ENCODE assay signal across 7 cellular contexts in genomic region chr19:36421749-36422481, GRCh38. TPM values are rescaled to one million over a fixed set of nuclear protein-coding genes. Genes with fewer than 3 reads are reported as not detected.
DNase-seq lines count a peak whose midpoint lies in the region; ATAC-seq and TF ChIP-seq lines count a peak whose summit lies in the region.

No MANE protein-coding gene starts in this region.

- H3K27me3 ChIP-seq in GM23338 (ENCODE audit: insufficient read depth) (peaks cover 48% of the 10 kb centered on the region), adrenal gland (no peaks in the 10 kb centered on the region), iPS-20b (ENCODE audit: insufficient read depth, low read length) (peaks cover 39% of the 10 kb centered on the region; the same call in 1 of the 2 replicates), smooth muscle cell (ENCODE audit: low read depth) (no peaks in the 10 kb centered on the region)

- peaks cover 3% of the 10 kb centered on the region; the same call in 1 of the 3 replicates for H3K36me3 Mint-ChIP-seq in GM23338 (ENCODE audit: low read depth)

- intact Hi-C loops in adrenal gland (cut with DNase I): no loop called here

- peak overlapping the region; percentile 86 for H3K4me2 ChIP-seq in GM23338
- peak overlapping the region; percentile 81 for H3K4me2 ChIP-seq in smooth muscle cell

- no peaks in the 10 kb centered on the region for H3K9me3 Mint-ChIP-seq in GM23338

- H3K79me2 ChIP-seq in GM23338 (replicated peaks; ENCODE audit: insufficient read depth): peaks cover 12% of the 10 kb centered on the region
- H3K79me2 ChIP-seq in smooth muscle cell (ENCODE audit: low read depth): peaks cover 10% of the 10 kb centered on the region

- no peaks in the 10 kb centered on the region; the same call in 1 of the 2 replicates for H4K20me1 ChIP-seq in GM23338 (replicated peaks; ENCODE audit: insufficient read depth)
- no peaks in the 10 kb centered on the region for H4K20me1 ChIP-seq in smooth muscle cell (ENCODE audit: low read depth)

- no peaks in the 10 kb centered on the region for H3K9me3 ChIP-seq in adrenal gland (replicated peaks in 1 of 3)
- H3K9me3 ChIP-seq in iPS-20b (ENCODE audit: insufficient read depth, low read depth, low read length): peaks cover 17% of the 10 kb centered on the region
- no peaks in the 10 kb centered on the region for H3K9me3 ChIP-seq in smooth muscle cell (replicated peaks; ENCODE audit: low read depth)

- no peak for TF ChIP-seq POLR2A in adrenal gland (IDR thresholded peaks at IDR 0.05)

- WGBS in adrenal gland, 4 donors: 21 to 36% (median 23%) methylated on average over 20 to 33 of the region's 33 CpGs
- WGBS in smooth muscle cell (ENCODE audit: low lambda C conversion rate): 53% methylated on average over 33 of the region's 33 CpGs

- TF ChIP-seq CTCF in GM23338 (conservative IDR thresholded peaks at IDR 0.05; ENCODE audit: low read depth in 2 of 2): no peak
- no peak for TF ChIP-seq CTCF in adrenal gland (IDR thresholded peaks at IDR 0.05)
- no peak for TF ChIP-seq CTCF in smooth muscle cell (IDR thresholded peaks at IDR 0.05; ENCODE audit: borderline replicate concordance, insufficient read depth, poor library complexity, severe bottlenecking)

- no peak overlapping the region for H3K27ac ChIP-seq in GM23338 (ENCODE audit: low read depth)
- peak overlapping the region in 3 of 5 donors; percentile 37 to 44 (median 38) for H3K27ac ChIP-seq in adrenal gland
- H3K27ac ChIP-seq in iPS-20b (ENCODE audit: low read length): no peak overlapping the region
- H3K27ac ChIP-seq in smooth muscle cell (ENCODE audit: low read depth): no peak overlapping the region

- peak; percentile 28 for ATAC-seq in GM23338
- ATAC-seq in HG02938 (IDR thresholded peaks at IDR 0.05; ENCODE audit: unreplicated experiment): no peak
- no peak for ATAC-seq in HG02588 (IDR thresholded peaks at IDR 0.05; ENCODE audit: unreplicated experiment)

- H3K27me3 Mint-ChIP-seq in GM23338 (ENCODE audit: insufficient read depth, low read depth, poor library complexity): peaks cover 36% of the 10 kb centered on the region

- DNase-seq in GM23338 (ENCODE audit: low spot score): peak; percentile 23
- no peak for DNase-seq in adrenal gland
- DNase-seq in smooth muscle cell (lab: John Stamatoyannopoulos, UW; ENCODE audit: unreplicated experiment): no peak
- DNase-seq in NCI-H1105 treated with DMSO at 0.1 percent for 48 hours (lab: John Stamatoyannopoulos, UW): no peak

- H3K4me3 Mint-ChIP-seq in GM23338: peak overlapping the region; percentile 75

- peaks cover 16% of the 10 kb centered on the region; the same call in 2 of the 3 replicates for H3K4me1 Mint-ChIP-seq in GM23338

- peaks cover 8% of the 10 kb centered on the region for H3K4me1 ChIP-seq in GM23338 (ENCODE audit: insufficient read depth)
- peaks cover 6 to 24% of the 10 kb centered on the region in 2 donors for H3K4me1 ChIP-seq in adrenal gland (replicated peaks in 1 of 2)
- H3K4me1 ChIP-seq in iPS-20b (ENCODE audit: insufficient read depth, low read length): no peaks in the 10 kb centered on the region
- peaks cover 8% of the 10 kb centered on the region for H3K4me1 ChIP-seq in smooth muscle cell (ENCODE audit: low read depth)

- H3K9ac ChIP-seq in iPS-20b (ENCODE audit: low read depth, low read length) (no peak overlapping the region), smooth muscle cell (ENCODE audit: low read depth) (no peak overlapping the region)

- H3K27ac Mint-ChIP-seq in GM23338: no peak overlapping the region

- H3K36me3 ChIP-seq in GM23338 (ENCODE audit: insufficient read depth) (no peaks in the 10 kb centered on the region), adrenal gland (replicated peaks in 1 of 2) (no peaks in the 10 kb centered on the region), iPS-20b (ENCODE audit: insufficient read depth, low read depth, low read length) (no peaks in the 10 kb centered on the region), smooth muscle cell (ENCODE audit: low read depth) (no peaks in the 10 kb centered on the region)

- H3F3A ChIP-seq in GM23338 (replicated peaks; ENCODE audit: low read depth): no peaks in the 10 kb centered on the region; the same call in 1 of the 2 replicates
- H3F3A ChIP-seq in smooth muscle cell (ENCODE audit: low read depth): peaks cover 3% of the 10 kb centered on the region

- H2AFZ ChIP-seq in GM23338 (peak overlapping the region; percentile 96), smooth muscle cell (ENCODE audit: low read depth) (peak overlapping the region; percentile 25)

- H3K4me3 ChIP-seq in GM23338: peak overlapping the region; percentile 76
- H3K4me3 ChIP-seq in adrenal gland: peak overlapping the region in 1 of 4 donors; percentile 53
- peak overlapping the region; percentile 60; the same call in 1 of the 2 replicates for H3K4me3 ChIP-seq in iPS-20b (ENCODE audit: low read length)
- H3K4me3 ChIP-seq in smooth muscle cell: peak overlapping the region; percentile 38

- peaks cover 3% of the 10 kb centered on the region; the same call in 1 of the 2 replicates for H3K9me2 ChIP-seq in GM23338 (ENCODE audit: insufficient read depth)

TF ChIP-seq in GM23338, 12 proteins besides CTCF, POLR2A, EP300 and RAD21 (continues in another document):
- TF ChIP-seq EZH2phosphoT487 (IDR thresholded peaks at IDR 0.05; ENCODE audit: unreplicated experiment): no peak
- TF ChIP-seq ETS1 (IDR thresholded peaks at IDR 0.05): no peak
- no peak for TF ChIP-seq JUNB (IDR thresholded peaks at IDR 0.05; ENCODE audit: unreplicated experiment)
- TF ChIP-seq POLR2AphosphoS5 (IDR thresholded peaks at IDR 0.05; ENCODE audit: low read depth): no peak
- no peak for TF ChIP-seq REST (IDR thresholded peaks at IDR 0.05; ENCODE audit: unreplicated experiment)
- TF ChIP-seq NANOG (IDR thresholded peaks at IDR 0.05; ENCODE audit: borderline replicate concordance): no peak
- TF ChIP-seq ZNF114 (CRISPR knock-in tag; IDR thresholded peaks at IDR 0.05): no peak
- TF ChIP-seq EZH2 (IDR thresholded peaks at IDR 0.05; ENCODE audit: low read depth, unreplicated experiment): no peak
- TF ChIP-seq STAT1 (IDR thresholded peaks at IDR 0.05; ENCODE audit: unreplicated experiment): no peak

RNA-seq across cellular contexts. Expression of gene ZFP82, which starts 3.5 kb away (rescaled TPM):
- 17.1 and 21.2 TPM in 2 replicates for total RNA-seq in GM23338 (2014; rRNA removed; shearing (Covaris generic))
- polyA plus RNA-seq in GM23338 (2016; fragmentation: Nextera tagmentation; extraction: Ambion mirVana): 10.8 and 16.8 TPM in 2 replicates
- total RNA-seq in adrenal gland: 1 to 10 TPM; 2.8 to 6.7 (median 4.6) TPM
- polyA plus RNA-seq in adrenal gland: 1 to 10 TPM; 2.1 to 5.5 (median 2.7) TPM
- total RNA-seq in smooth muscle cell: 6.8 and 9.2 TPM in 2 replicates
- polyA plus RNA-seq in smooth muscle cell: 7.3 and 7.8 TPM in 2 replicates

RNA-seq across cellular contexts. Expression of gene ZFP14, which starts 42.9 kb away (rescaled TPM):
- total RNA-seq in GM23338 (2014; rRNA removed; shearing (Covaris generic)): 9.5 and 10.4 TPM in 2 replicates
- 8.6 and 9.0 TPM in 2 replicates for polyA plus RNA-seq in GM23338 (2016; fragmentation: Nextera tagmentation; extraction: Ambion mirVana)
- total RNA-seq in adrenal gland: 1 to 10 TPM; 2.2 to 9.1 (median 4.1) TPM
- 1 to 10 TPM; 1.7 to 4.5 (median 3.2) TPM for polyA plus RNA-seq in adrenal gland
- total RNA-seq in smooth muscle cell: 1.8 and 2.0 TPM in 2 replicates
- 1.3 and 1.8 TPM in 2 replicates for polyA plus RNA-seq in smooth muscle cell

Comparison
In these comparisons a context has a peak if more than half of its experiments do, and no peak if none do; other contexts are left out.
1. H3K27ac ChIP-seq: peak in adrenal gland (3 of 5); none in GM23338 (single experiment), iPS-20b (single experiment) and smooth muscle cell (single experiment).